Comparison of ENCODE assay signal across 8 cellular contexts in the genomic region with DNA sequence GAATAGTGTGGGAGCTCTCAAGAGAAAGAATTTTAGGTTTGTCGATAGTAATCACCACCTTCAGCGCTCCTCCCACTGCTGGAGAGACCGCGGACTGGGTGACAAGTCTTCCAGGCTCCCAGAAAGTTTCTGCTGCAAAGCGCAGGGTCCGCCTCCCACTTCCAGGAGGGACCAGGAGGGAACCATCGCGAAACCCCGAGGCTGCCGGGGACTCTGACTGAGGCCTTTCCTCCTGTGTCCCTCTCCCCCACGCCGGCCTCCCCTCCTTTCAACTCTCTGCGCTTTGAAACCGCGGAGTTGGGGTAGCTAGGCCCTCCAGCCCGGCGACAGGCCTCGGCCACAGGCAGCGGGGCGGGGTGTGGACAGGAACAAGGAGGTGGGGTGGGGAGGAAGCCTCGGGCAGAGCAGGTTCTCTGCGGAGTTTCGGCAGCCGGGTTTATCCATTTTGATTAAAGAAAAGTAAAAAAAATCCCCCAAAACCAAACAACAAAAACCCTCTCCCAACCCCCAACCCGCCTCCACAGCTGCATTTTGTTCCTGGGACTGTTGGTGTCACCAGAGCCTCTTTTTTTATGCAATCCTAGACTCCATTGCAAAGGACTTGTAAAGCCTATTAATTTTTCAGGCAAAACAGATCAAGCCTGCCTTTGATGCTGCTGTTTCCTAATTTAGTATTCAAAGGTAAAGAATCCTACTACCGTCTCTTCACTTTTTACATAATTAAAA. TPM values are rescaled to one million over a fixed set of nuclear protein-coding genes. Genes with fewer than 3 reads are reported as not detected.
DNase-seq lines count a peak whose midpoint lies in the region; ATAC-seq and TF ChIP-seq lines count a peak whose summit lies in the region.

No MANE protein-coding gene starts in this region.

- peak; percentile 46 for ATAC-seq in HG03571 (IDR thresholded peaks at IDR 0.05; ENCODE audit: unreplicated experiment)
- peak; percentile 67 for ATAC-seq in activated naive CD8-positive, alpha-beta T cell treated with anti-CD3 and anti-CD28 coated beads, Interleukin-2, amount 10 ng/mL, durations not matched to agents 7 days and 5 days (ENCODE audit: low read depth)
- ATAC-seq in heart left ventricle = peak; percentile 66 to 87 (median 82)
- peak; percentile 77 for ATAC-seq in upper lobe of right lung

- H3K27me3 ChIP-seq in heart left ventricle = peaks cover 0 to 15% (median 0%) of the 10 kb centered on the region in 9 donors
- no peaks in the 10 kb centered on the region for H3K27me3 ChIP-seq in ovary
- H3K27me3 ChIP-seq in upper lobe of right lung = peaks cover 5% of the 10 kb centered on the region

- peak; percentile 31 for DNase-seq in SIG-M5 treated with dmso at 0.1 percent for 504 hours (lab: John Stamatoyannopoulos, UW; ENCODE audit: unreplicated experiment)
- no peak for DNase-seq in SIG-M5 (lab: John Stamatoyannopoulos, UW)
- peak; percentile 47 for DNase-seq in SK-MEL-5 (ENCODE audit: low read depth, low spot score)
- peak; percentile 77 for DNase-seq in activated naive CD8-positive, alpha-beta T cell treated with anti-CD3 and anti-CD28 coated beads, Interleukin-2, amount 10 ng/mL, durations not matched to agents 7 days and 5 days
- DNase-seq in heart left ventricle = peak; percentile 46 to 77 (median 60)
- DNase-seq in ovary = peak; percentile 34 to 65 (median 50)
- DNase-seq in upper lobe of right lung = peak; percentile 81

- TF ChIP-seq CTCF in heart left ventricle (IDR thresholded peaks at IDR 0.05) = peak in 11 of 12 donors; percentile 20 to 71 (median 51)
- TF ChIP-seq CTCF in ovary (IDR thresholded peaks at IDR 0.05) = no peak
- peak; percentile 42 for TF ChIP-seq CTCF in upper lobe of right lung (IDR thresholded peaks at IDR 0.05)

- peaks cover 31% of the 10 kb centered on the region for H3K4me1 Mint-ChIP-seq in activated naive CD8-positive, alpha-beta T cell treated with anti-CD3 and anti-CD28 coated beads, Interleukin-2, amount 10 ng/mL, durations not matched to agents 7 days and 5 days

- H3K36me3 ChIP-seq in heart left ventricle (no peaks in the 10 kb centered on the region), ovary (no peaks in the 10 kb centered on the region), upper lobe of right lung (no peaks in the 10 kb centered on the region)

- H3K27me3 Mint-ChIP-seq in activated naive CD8-positive, alpha-beta T cell treated with anti-CD3 and anti-CD28 coated beads, Interleukin-2, amount 10 ng/mL, durations not matched to agents 7 days and 5 days = peaks cover 10% of the 10 kb centered on the region

- no peaks in the 10 kb centered on the region for H3K9me3 ChIP-seq in heart left ventricle
- H3K9me3 ChIP-seq in ovary = no peaks in the 10 kb centered on the region
- no peaks in the 10 kb centered on the region for H3K9me3 ChIP-seq in upper lobe of right lung

- H3K36me3 Mint-ChIP-seq in activated naive CD8-positive, alpha-beta T cell treated with anti-CD3 and anti-CD28 coated beads, Interleukin-2, amount 10 ng/mL, durations not matched to agents 7 days and 5 days = no peaks in the 10 kb centered on the region

- H3K27ac ChIP-seq in heart left ventricle = peak overlapping the region; percentile 60 to 90 (median 79)
- H3K27ac ChIP-seq in ovary = peak overlapping the region; percentile 72 to 93
- peak overlapping the region; percentile 75 for H3K27ac ChIP-seq in upper lobe of right lung

- H3K4me1 ChIP-seq in heart left ventricle = peaks cover 0 to 33% (median 9%) of the 10 kb centered on the region in 12 donors
- peaks cover 2% of the 10 kb centered on the region for H3K4me1 ChIP-seq in ovary (ENCODE audit: insufficient read depth)
- peaks cover 11% of the 10 kb centered on the region for H3K4me1 ChIP-seq in upper lobe of right lung

- H3K4me3 ChIP-seq in heart left ventricle = peak overlapping the region; percentile 26 to 70 (median 59)
- peak overlapping the region; percentile 48 for H3K4me3 ChIP-seq in ovary
- peak overlapping the region; percentile 61 for H3K4me3 ChIP-seq in upper lobe of right lung

- no peaks in the 10 kb centered on the region for H3K9me3 Mint-ChIP-seq in activated naive CD8-positive, alpha-beta T cell treated with anti-CD3 and anti-CD28 coated beads, Interleukin-2, amount 10 ng/mL, durations not matched to agents 7 days and 5 days

- H3K27ac Mint-ChIP-seq in activated naive CD8-positive, alpha-beta T cell treated with anti-CD3 and anti-CD28 coated beads, Interleukin-2, amount 10 ng/mL, durations not matched to agents 7 days and 5 days = peak overlapping the region; percentile 92

- intact Hi-C loops in heart left ventricle (cut with DNase I) (loop anchor here (2.0 to 10.0 kb wide), 12 partner anchors 41 to 1466 kb away; partner anchors contain the start of gene TMTC4 (in 1 of the 10)), ovary (cut with DNase I) (loop anchor here in 3 of 4 donors (5.0 to 10.0 kb wide), 4 partner anchors 576 to 1466 kb away; no protein-coding TSS in a partner anchor), upper lobe of right lung (cut with DNase I) (loop anchor here (10.0 kb wide), 1 partner anchor 856 kb away; no protein-coding TSS in a partner anchor)

- no peak for TF ChIP-seq POLR2A in heart left ventricle (IDR thresholded peaks at IDR 0.05)
- no peak for TF ChIP-seq POLR2A in ovary (IDR thresholded peaks at IDR 0.05)

- TF ChIP-seq EP300 in ovary (IDR thresholded peaks at IDR 0.05) = no peak

- in situ Hi-C loops in SK-MEL-5 (cut with HindIII; ENCODE audit: low pct_unique_long_range_greater_than_20kb, low sequenced_read_pairs) = no loop called here

- WGBS in heart left ventricle, 4 donors = 0 to 18% (median 6%) methylated on average over 20 to 26 of the region's 26 CpGs
- WGBS in ovary, 3 donors = 6 to 21% (median 13%) methylated on average over 26 of the region's 26 CpGs

- H3K4me3 Mint-ChIP-seq in activated naive CD8-positive, alpha-beta T cell treated with anti-CD3 and anti-CD28 coated beads, Interleukin-2, amount 10 ng/mL, durations not matched to agents 7 days and 5 days = peak overlapping the region; percentile 65

- POLR2A ChIA-PET in activated naive CD8-positive, alpha-beta T cell treated with anti-CD3 and anti-CD28 coated beads, Interleukin-2, amount 10 ng/mL, durations not matched to agents 7 days and 5 days (lab: Charles Lee) = interaction anchor here (0.6 to 1.8 kb wide), 5 partner anchors 52 to 255 kb away, joined by 3 to 4 read pairs (median 3); no protein-coding TSS in a partner anchor

RNA-seq across cellular contexts. Expression of gene CLYBL, which starts 51.9 kb away (rescaled TPM):
- total RNA-seq in SK-MEL-5 (2014; rRNA removed; shearing (Covaris generic)) = 18.8 and 22.3 TPM in 2 replicates
- 20.6 and 22.2 TPM in 2 replicates for polyA plus RNA-seq in SK-MEL-5 (2015; cell fraction: cytosol; rRNA removed)
- polyA plus RNA-seq in SK-MEL-5 (2015; cell fraction: nucleus; rRNA removed) = 12.9 and 37.7 TPM in 2 replicates
- total RNA-seq in activated naive CD8-positive, alpha-beta T cell treated with anti-CD3 and anti-CD28 coated beads, Interleukin-2, amount 10 ng/mL, durations not matched to agents 7 days and 5 days = 10 to 100 TPM in 1 of 2 experiments, 1 to 10 TPM in 1; 9.1 to 10.1 TPM
- total RNA-seq in heart left ventricle = 10 to 100 TPM; 10.8 to 32.9 (median 25.0) TPM
- polyA plus RNA-seq in heart left ventricle = 10 to 100 TPM; 14.7 TPM
- total RNA-seq in ovary = 1 to 10 TPM; 2.0 to 7.3 (median 5.7) TPM
- polyA plus RNA-seq in ovary = 10 to 100 TPM in 1 of 2 donors, 1 to 10 TPM in 1; 1.9 to 18.7 TPM
- total RNA-seq in upper lobe of right lung = 4.3 TPM

Comparison
In these comparisons a context has a peak if more than half of its experiments do, and no peak if none do; other contexts are left out.
1. CTCF ChIP-seq: peak in heart left ventricle (11 of 12) and upper lobe of right lung (single experiment); none in ovary (0 of 3).
2. Peak in every context shown above with its lines, with median percentiles within 50 percentile points of each other: ATAC-seq, H3K27ac ChIP-seq and H3K4me3 ChIP-seq.